ENCODE assay signal across 16 cellular contexts in genomic region chr5:4873656-4874055, GRCh38.
DNase-seq lines count a peak whose midpoint lies in the region; FAIRE-seq and TF ChIP-seq lines count a peak whose summit lies in the region.
"Had no signal": no experiment of that assay in that cellular context is flagged by ENCODE, and none has a peak within 500 bp of the region (broad histone marks: within the 10 kb centered on the region; RNA-seq: fewer than 3 reads in every experiment).

No MANE protein-coding gene starts in this region.

- no peak for TF ChIP-seq CTCF in nephron progenitor cell (IDR thresholded peaks at IDR 0.05)
- TF ChIP-seq CTCF in right atrium auricular region (IDR thresholded peaks at IDR 0.05), result no peak

- H3K4me1 Mint-ChIP-seq in nephron progenitor cell (peaks cover 12% of the 10 kb centered on the region), immature natural killer cell (no peaks in the 10 kb centered on the region)
- H3K4me1 Mint-ChIP-seq: B cell had no signal

- H3K9me3 Mint-ChIP-seq in nephron progenitor cell (no peaks in the 10 kb centered on the region), immature natural killer cell (peaks cover 0 to under 1% (median 0%) of the 10 kb centered on the region in 6 donors)
- H3K9me3 Mint-ChIP-seq: CD8-positive, alpha-beta T cell had no signal

- no peaks in the 10 kb centered on the region for H3K9me3 ChIP-seq in right atrium auricular region
- H3K9me3 ChIP-seq: BLaER1 treated with 17β-estradiol and CSF1 and Interleukin-3, amounts not matched to agents 10 nM and 100 nM; HAP-1 had no signal

- H3K27ac Mint-ChIP-seq in nephron progenitor cell, result peak overlapping the region; percentile 68
- no peak overlapping the region for H3K27ac Mint-ChIP-seq in immature natural killer cell
- H3K27ac Mint-ChIP-seq: B cell; CD8-positive, alpha-beta T cell had no signal

- H3K4me3 Mint-ChIP-seq in nephron progenitor cell (no peak overlapping the region), immature natural killer cell (no peak overlapping the region)
- H3K4me3 Mint-ChIP-seq: B cell; CD8-positive, alpha-beta T cell had no signal

- H3K27ac ChIP-seq in right atrium auricular region, result no peak overlapping the region
- H3K27ac ChIP-seq: BLaER1 treated with 17β-estradiol and CSF1 and Interleukin-3, amounts not matched to agents 10 nM and 100 nM; GM23248 had no signal

- H3K36me3 ChIP-seq in right atrium auricular region, result no peaks in the 10 kb centered on the region
- H3K36me3 ChIP-seq: BLaER1 treated with 17β-estradiol and CSF1 and Interleukin-3, amounts not matched to agents 10 nM and 100 nM; HAP-1 had no signal

- no peaks in the 10 kb centered on the region for H3K27me3 ChIP-seq in right atrium auricular region
- H3K27me3 ChIP-seq: BLaER1 treated with 17β-estradiol and CSF1 and Interleukin-3, amounts not matched to agents 10 nM and 100 nM had no signal

- no peak for FAIRE-seq in urothelium cell line (lab: Jason Lieb, UNC)
- FAIRE-seq: GM12878, GM19239 had no signal

- H3K27me3 Mint-ChIP-seq in nephron progenitor cell (ENCODE audit: low read depth, poor library complexity), result peaks cover 21% of the 10 kb centered on the region
- H3K27me3 Mint-ChIP-seq in immature natural killer cell (ENCODE audit: low read depth in 3 of 3), result peaks cover 3 to 6% (median 4%) of the 10 kb centered on the region in 3 donors
- H3K27me3 Mint-ChIP-seq: B cell had no signal

- DNase-seq in RPMI7951 (ENCODE audit: low read depth), result peak; percentile 29
- DNase-seq in kidney glomerular epithelial cell (lab: John Stamatoyannopoulos, UW), result peak; percentile 49
- DNase-seq in nephron progenitor cell, result no peak
- no peak for DNase-seq in immature natural killer cell
- no peak for DNase-seq in right atrium auricular region (ENCODE audit: low spot score)
- DNase-seq in urothelium cell line (ENCODE audit: low spot score), result no peak
- DNase-seq: Calu3; CD8-positive, alpha-beta T cell; DMS79 treated with DMSO at 0.1 percent for 48 hours; EL; GM23248 had no signal

- H3K4me1 ChIP-seq in right atrium auricular region, result no peaks in the 10 kb centered on the region
- H3K4me1 ChIP-seq: HAP-1 had no signal

- no peak overlapping the region for H3K4me3 ChIP-seq in right atrium auricular region
- H3K4me3 ChIP-seq: BLaER1 treated with 17β-estradiol and CSF1 and Interleukin-3, amounts not matched to agents 10 nM and 100 nM; GM12878; GM23248; HAP-1 had no signal

- no peaks in the 10 kb centered on the region for H3K36me3 Mint-ChIP-seq in nephron progenitor cell (ENCODE audit: low read depth)
- H3K36me3 Mint-ChIP-seq in immature natural killer cell, result no peaks in the 10 kb centered on the region
- H3K36me3 Mint-ChIP-seq: CD8-positive, alpha-beta T cell had no signal

Comparison
In these comparisons a context has a peak if more than half of its experiments do, and no peak if none do; other contexts are left out.
1. DNase-seq: peak in RPMI7951 (single experiment) and kidney glomerular epithelial cell (single experiment); none in nephron progenitor cell (single experiment), immature natural killer cell (0 of 3), right atrium auricular region (single experiment) and urothelium cell line (single experiment).